Comparison of ENCODE assay signal across 1 cellular context in genomic region chr5:79567926-79568549, GRCh38.
TF ChIP-seq lines count a peak whose summit lies in the region.

No MANE protein-coding gene starts in this region.

TF ChIP-seq in K562, 482 proteins besides CTCF, POLR2A, EP300 and RAD21:
- TF ChIP-seq ELK1 (CRISPR knock-in tag; IDR thresholded peaks at IDR 0.05) (no peak), ZNF384 (IDR thresholded peaks at IDR 0.05; ENCODE audit: low read depth, low read length) (peak; percentile 32; the same call in 1 of the 2 replicates)
TF ChIP-seq in K562: peak in this region for 1.
